14 cellular contexts compared by ENCODE assay signal in the genomic region with DNA sequence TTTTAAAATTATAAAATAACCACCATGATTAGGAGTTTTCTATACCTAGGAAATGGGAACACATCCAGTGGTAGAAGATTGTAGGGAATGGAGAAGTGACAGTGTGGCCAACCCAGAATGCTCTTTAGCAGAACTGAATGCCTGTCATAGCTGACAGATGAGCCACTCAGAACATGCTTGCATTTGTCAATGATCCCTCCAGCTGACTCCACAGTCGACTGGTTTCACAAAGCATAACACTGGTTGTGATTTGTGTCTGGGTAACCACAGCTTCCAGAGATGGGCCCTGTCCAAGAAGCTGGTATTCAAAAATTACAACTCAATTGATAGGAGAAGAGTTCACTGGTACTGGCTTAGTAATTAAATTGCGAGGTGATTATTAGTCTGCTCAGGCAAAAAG. TPM values are rescaled to one million over a fixed set of nuclear protein-coding genes. Genes with fewer than 3 reads are reported as not detected.
DNase-seq lines count a peak whose midpoint lies in the region; ATAC-seq lines count a peak whose summit lies in the region.
"Had no signal": no experiment of that assay in that cellular context is flagged by ENCODE, and none has a peak within 500 bp of the region (broad histone marks: within the 10 kb centered on the region; RNA-seq: fewer than 3 reads in every experiment).

No MANE protein-coding gene starts in this region.

- no peak overlapping the region for H3K9ac ChIP-seq in mesenchymal stem cell (ENCODE audit: low read length)

- H2BK15ac ChIP-seq in mesenchymal stem cell (ENCODE audit: low read depth, poor library complexity, severe bottlenecking): no peak overlapping the region

- 0% methylated on average over 1 of the region's 2 CpGs for WGBS in mesenchymal stem cell

- no peak overlapping the region for H3K18ac ChIP-seq in mesenchymal stem cell (ENCODE audit: low read depth in 1 of 2, low read length in 2 of 2)

- H3K27ac ChIP-seq in mesenchymal stem cell (ENCODE audit: low read length, poor library complexity, severe bottlenecking): peak overlapping the region; percentile 72
- H3K27ac ChIP-seq: dorsolateral prefrontal cortex, neutrophil, suprapubic skin had no signal

- H3K4me3 ChIP-seq in mesenchymal stem cell (ENCODE audit: insufficient read depth in 1 of 2, low read depth in 1 of 2, low read length in 2 of 2): no peak overlapping the region
- H3K4me3 ChIP-seq: dorsolateral prefrontal cortex, suprapubic skin had no signal

- H3K36me3 ChIP-seq in mesenchymal stem cell (ENCODE audit: control insufficient read depth in 1 of 2, insufficient read depth in 2 of 2, low read depth in 1 of 2, low read length in 2 of 2): no peaks in the 10 kb centered on the region
- H3K36me3 ChIP-seq: neutrophil, suprapubic skin had no signal

- DNase-seq in CD1c-positive myeloid dendritic cell (ENCODE audit: extremely low spot score) (peak; percentile 28), M059J (ENCODE audit: low read depth) (peak; percentile 94), dedifferentiated amniotic fluid mesenchymal stem cell (ENCODE audit: extremely low spot score) (peak; percentile 82), mesenchymal stem cell (peak; percentile 77), NCI-H2081 (lab: John Stamatoyannopoulos, UW) (no peak), OCI-M2 (lab: John Stamatoyannopoulos, UW; ENCODE audit: unreplicated experiment) (no peak)
- DNase-seq in activated CD8-positive, alpha-beta memory T cell treated with anti-CD3 and anti-CD28 coated beads, Interleukin-2, amount 50 U/mL, for 4 hours: no peak
- DNase-seq: Calu3; dorsolateral prefrontal cortex; OCI-M1; stimulated activated CD4-positive, alpha-beta T cell treated with anti-CD3 and anti-CD28 coated beads, Interleukin-4, amount 100 ng/mL, for 4 hours had no signal

- peaks cover 0 to 18% of the 10 kb centered on the region in 2 experiments for H3K27me3 ChIP-seq in mesenchymal stem cell (ENCODE audit: control insufficient read depth in 1 of 2, insufficient read depth in 1 of 2, low read length in 2 of 2)
- H3K27me3 ChIP-seq: dorsolateral prefrontal cortex had no signal

- no peak overlapping the region for H2AK5ac ChIP-seq in mesenchymal stem cell (ENCODE audit: low read length, severe bottlenecking)

- no peak overlapping the region for H3K14ac ChIP-seq in mesenchymal stem cell (ENCODE audit: low read length in 2 of 2)

- no peaks in the 10 kb centered on the region for H3K9me3 ChIP-seq in mesenchymal stem cell (ENCODE audit: control insufficient read depth, low read length)
- H3K9me3 ChIP-seq: neutrophil, suprapubic skin had no signal

- H3K4me2 ChIP-seq in mesenchymal stem cell (ENCODE audit: low read length, poor library complexity, severe bottlenecking): no peak overlapping the region

- no peak overlapping the region for H2BK120ac ChIP-seq in mesenchymal stem cell (ENCODE audit: low read depth, low read length)

- H3K4ac ChIP-seq in mesenchymal stem cell (ENCODE audit: low read depth in 1 of 2, low read length in 2 of 2): no peak overlapping the region

- H3K23ac ChIP-seq in mesenchymal stem cell (ENCODE audit: low read length in 2 of 2): no peak overlapping the region

- no peak overlapping the region for H2BK12ac ChIP-seq in mesenchymal stem cell (ENCODE audit: low read length in 2 of 2)

- H4K91ac ChIP-seq in mesenchymal stem cell (ENCODE audit: low read length): no peak overlapping the region

- H4K8ac ChIP-seq in mesenchymal stem cell (ENCODE audit: low read length): no peak overlapping the region

- no peak overlapping the region for H2BK5ac ChIP-seq in mesenchymal stem cell (ENCODE audit: low read depth, low read length, poor library complexity, severe bottlenecking)

- no peaks in the 10 kb centered on the region for H3K79me1 ChIP-seq in mesenchymal stem cell (replicated peaks; ENCODE audit: low read length, poor library complexity, severe bottlenecking)

- H3K4me1 ChIP-seq in mesenchymal stem cell (ENCODE audit: control insufficient read depth, insufficient read depth, low read depth, low read length): peaks cover 14% of the 10 kb centered on the region
- H3K4me1 ChIP-seq: suprapubic skin had no signal

- no peak overlapping the region for H2AFZ ChIP-seq in mesenchymal stem cell (ENCODE audit: low read depth, low read length)

- no peak for ATAC-seq in HG02870 (IDR thresholded peaks at IDR 0.05; ENCODE audit: unreplicated experiment)

RNA-seq across cellular contexts. Expression of gene CTIF, which starts 9.0 kb away (rescaled TPM):
- 11.7 and 19.7 TPM in 2 replicates for total RNA-seq in M059J (2014; rRNA removed; shearing (Covaris generic))
- 39.3 TPM for polyA plus RNA-seq in mesenchymal stem cell (2013, experiment 1 of 2)
- polyA plus RNA-seq in mesenchymal stem cell (2013, experiment 2 of 2): 37.2 TPM

Comparison
In these comparisons a context has a peak if more than half of its experiments do, and no peak if none do; other contexts are left out.
1. DNase-seq: peak in CD1c-positive myeloid dendritic cell (single experiment), M059J (single experiment), dedifferentiated amniotic fluid mesenchymal stem cell (single experiment) and mesenchymal stem cell (single experiment); none in activated CD8-positive, alpha-beta memory T cell treated with anti-CD3 and anti-CD28 coated beads, Interleukin-2, amount 50 U/mL, for 4 hours (single experiment), NCI-H2081 (0 of 2) and OCI-M2 (single experiment).